10 cellular contexts compared by ENCODE assay signal in genomic region chr10:103476046-103476768, GRCh38. TPM values are rescaled to one million over a fixed set of nuclear protein-coding genes. Genes with fewer than 3 reads are reported as not detected.
DNase-seq lines count a peak whose midpoint lies in the region; ATAC-seq and TF ChIP-seq lines count a peak whose summit lies in the region.
"Had no signal": no experiment of that assay in that cellular context is flagged by ENCODE, and none has a peak within 500 bp of the region (broad histone marks: within the 10 kb centered on the region; RNA-seq: fewer than 3 reads in every experiment).

No MANE protein-coding gene starts in this region.

- H3K27me3 Mint-ChIP-seq in activated T-helper 2 cell treated with anti-CD3 and anti-CD28 coated beads, Interferon-gamma antibody, Interleukin-2, Interleukin-4, amounts not matched to agents 10 μg/mL and 5 μg/mL and 100 μg/mL, durations not matched to agents 14 hours and 24 hours and 36 hours (ENCODE audit: low read depth), result no peaks in the 10 kb centered on the region

- no peaks in the 10 kb centered on the region for H3K36me3 Mint-ChIP-seq in activated T-helper 2 cell treated with anti-CD3 and anti-CD28 coated beads, Interferon-gamma antibody, Interleukin-2, Interleukin-4, amounts not matched to agents 10 μg/mL and 5 μg/mL and 100 μg/mL, durations not matched to agents 14 hours and 24 hours and 36 hours (ENCODE audit: low read depth)

- H3K9me2 ChIP-seq in GM23248 (ENCODE audit: insufficient read depth), result no peaks in the 10 kb centered on the region

- peaks cover 23% of the 10 kb centered on the region for H3K4me1 Mint-ChIP-seq in activated T-helper 2 cell treated with anti-CD3 and anti-CD28 coated beads, Interferon-gamma antibody, Interleukin-2, Interleukin-4, amounts not matched to agents 10 μg/mL and 5 μg/mL and 100 μg/mL, durations not matched to agents 14 hours and 24 hours and 36 hours (ENCODE audit: low read depth)

- H3K9ac ChIP-seq in GM23248, result no peak overlapping the region

- no peak overlapping the region for H3K4me3 Mint-ChIP-seq in activated T-helper 2 cell treated with anti-CD3 and anti-CD28 coated beads, Interferon-gamma antibody, Interleukin-2, Interleukin-4, amounts not matched to agents 10 μg/mL and 5 μg/mL and 100 μg/mL, durations not matched to agents 14 hours and 24 hours and 36 hours (ENCODE audit: low read depth)

- H3K79me2 ChIP-seq in GM23248 (ENCODE audit: insufficient read depth), result no peaks in the 10 kb centered on the region

- H3K27me3 ChIP-seq in GM23248 (replicated peaks; ENCODE audit: insufficient read depth) (no peaks in the 10 kb centered on the region), Panc1 (ENCODE audit: control insufficient read depth, insufficient read depth, low read length) (no peaks in the 10 kb centered on the region)

- H3K36me3 ChIP-seq in GM23248 (ENCODE audit: low read depth), result no peaks in the 10 kb centered on the region
- no peaks in the 10 kb centered on the region for H3K36me3 ChIP-seq in Panc1 (ENCODE audit: control insufficient read depth, insufficient read depth, low read length)

- in situ Hi-C loops in GM23248 (cut with MboI), result no loop called here
- in situ Hi-C loops in Panc1 (cut with HindIII; ENCODE audit: low pct_unique_long_range_greater_than_20kb, low sequenced_read_pairs), result loop anchor here (10.0 kb wide), 1 partner anchor 81 kb away; the partner anchor contains the start of genes ATP5MK and PDCD11

- intact Hi-C loops in Panc1 (cut with micrococcal nuclease; ENCODE audit: unreplicated experiment), result no loop called here
- intact Hi-C loops in activated T-helper 2 cell treated with anti-CD3 and anti-CD28 coated beads, Interferon-gamma antibody, Interleukin-2, Interleukin-4, amounts not matched to agents 10 μg/mL and 5 μg/mL and 100 μg/mL, durations not matched to agents 14 hours and 24 hours and 36 hours (cut with micrococcal nuclease), result no loop called here

- H3K4me3 ChIP-seq in GM23248 (no peak overlapping the region), Panc1 (ENCODE audit: low read depth in 2 of 2, low read length in 2 of 2) (no peak overlapping the region)

- H4K20me1 ChIP-seq in GM23248 (ENCODE audit: insufficient read depth), result no peaks in the 10 kb centered on the region

- 54 to 55% methylated on average over 11 of the region's 11 CpGs for WGBS in GM23248 (ENCODE audit: low coverage in 1 of 2, low lambda C conversion rate in 2 of 2, missing lambda C conversion rate in 2 of 2), 2 experiments

- no peak overlapping the region for H2AFZ ChIP-seq in GM23248

- H3K27ac ChIP-seq in GM23248 (no peak overlapping the region), Panc1 (ENCODE audit: low read length) (no peak overlapping the region)

- H3F3A ChIP-seq in GM23248 (ENCODE audit: insufficient read depth), result no peaks in the 10 kb centered on the region

- H3K9me3 ChIP-seq in GM23248 (ENCODE audit: low read depth) (no peaks in the 10 kb centered on the region), Panc1 (ENCODE audit: control insufficient read depth, insufficient read depth, low read depth, low read length) (no peaks in the 10 kb centered on the region)

- POLR2A ChIA-PET in Panc1 (lab: Charles Lee), result interaction anchor here (0.6 kb wide), 1 partner anchor 416 kb away, joined by 3 read pairs; no protein-coding TSS in a partner anchor

- DNase-seq in EH (ENCODE audit: low read depth) (peak; percentile 23), GM23248 (peak; percentile 30), Panc1 (ENCODE audit: low read depth, low spot score) (no peak), iPS DF 19.7 (ENCODE audit: low read depth, low spot score) (peak; percentile 67), NCI-H1092 (lab: John Stamatoyannopoulos, UW) (no peak), inferior parietal cortex (ENCODE audit: extremely low spot score) (no peak), HT-29 (ENCODE audit: low spot score) (no peak)
- DNase-seq in activated T-helper 2 cell treated with anti-CD3 and anti-CD28 coated beads, Interferon-gamma antibody, Interleukin-2, Interleukin-4, amounts not matched to agents 10 μg/mL and 5 μg/mL and 100 μg/mL, durations not matched to agents 14 hours and 24 hours and 36 hours (ENCODE audit: low spot score), result no peak
- DNase-seq: caudate nucleus, left ventricle myocardium superior had no signal

- no peak overlapping the region for H3K27ac Mint-ChIP-seq in activated T-helper 2 cell treated with anti-CD3 and anti-CD28 coated beads, Interferon-gamma antibody, Interleukin-2, Interleukin-4, amounts not matched to agents 10 μg/mL and 5 μg/mL and 100 μg/mL, durations not matched to agents 14 hours and 24 hours and 36 hours

- no TSS peak for BruUV-seq in Panc1 (replicated peaks; lab: Mats Ljungman, UMichigan)

- no peak overlapping the region for H3K4me2 ChIP-seq in GM23248 (ENCODE audit: unreplicated experiment)

- no peak for TF ChIP-seq CTCF in Panc1 (IDR thresholded peaks at IDR 0.05)

- ATAC-seq in Panc1, result peak; percentile 46; the same call in 1 of the 2 replicates
- ATAC-seq: left ventricle myocardium superior had no signal

- H3K9me3 Mint-ChIP-seq in activated T-helper 2 cell treated with anti-CD3 and anti-CD28 coated beads, Interferon-gamma antibody, Interleukin-2, Interleukin-4, amounts not matched to agents 10 μg/mL and 5 μg/mL and 100 μg/mL, durations not matched to agents 14 hours and 24 hours and 36 hours, result no peaks in the 10 kb centered on the region

- CTCF ChIA-PET in Panc1 (lab: Charles Lee), result interaction anchor here (0.6 kb wide), 1 partner anchor 11 kb away, joined by 3 read pairs; no protein-coding TSS in a partner anchor

- H3K4me1 ChIP-seq in GM23248 (ENCODE audit: insufficient read depth) (peaks cover 15% of the 10 kb centered on the region), Panc1 (ENCODE audit: control insufficient read depth, insufficient read depth, low read length) (no peaks in the 10 kb centered on the region; the same call in 1 of the 2 replicates)

RNA-seq across cellular contexts. Expression of gene CALHM3, which starts 2.8 kb away (rescaled TPM):
- total RNA-seq in GM23248 (2014; rRNA removed; shearing (Covaris generic)), result not detected in 2 replicates
- polyA plus RNA-seq in GM23248 (2016; fragmentation: Nextera tagmentation; extraction: Ambion mirVana), result not detected in 2 replicates
- total RNA-seq in Panc1 (2021; ENCODE audit: unreplicated experiment), result not detected
- not detected for polyA plus RNA-seq in Panc1 (2012; ENCODE audit: insufficient read length)
- total RNA-seq in activated T-helper 2 cell treated with anti-CD3 and anti-CD28 coated beads, Interferon-gamma antibody, Interleukin-2, Interleukin-4, amounts not matched to agents 10 μg/mL and 5 μg/mL and 100 μg/mL, durations not matched to agents 14 hours and 24 hours and 36 hours, result not detected in 2 replicates
- not detected in 2 replicates for total RNA-seq in HT-29 (2014; rRNA removed; shearing (Covaris generic))
- total RNA-seq: left ventricle myocardium superior had no signal

RNA-seq across cellular contexts. Expression of gene NEURL1, which starts 17.3 kb away (rescaled TPM):
- 0.63 and 1.1 TPM in 2 replicates for total RNA-seq in GM23248 (2014; rRNA removed; shearing (Covaris generic))
- polyA plus RNA-seq in GM23248 (2016; fragmentation: Nextera tagmentation; extraction: Ambion mirVana), result 1.5 TPM in 2 replicates
- 0.10 TPM for total RNA-seq in Panc1 (2021; ENCODE audit: unreplicated experiment)
- polyA plus RNA-seq in Panc1 (2012; ENCODE audit: insufficient read length), result 0.84 TPM
- total RNA-seq in activated T-helper 2 cell treated with anti-CD3 and anti-CD28 coated beads, Interferon-gamma antibody, Interleukin-2, Interleukin-4, amounts not matched to agents 10 μg/mL and 5 μg/mL and 100 μg/mL, durations not matched to agents 14 hours and 24 hours and 36 hours, result 1.7 and 2.2 TPM in 2 replicates
- 5.4 and 7.2 TPM in 2 replicates for total RNA-seq in HT-29 (2014; rRNA removed; shearing (Covaris generic))
- total RNA-seq: left ventricle myocardium superior had no signal

RNA-seq across cellular contexts. Expression of gene CALHM1, which starts 17.5 kb away (rescaled TPM):
- not detected in 2 replicates for total RNA-seq in GM23248 (2014; rRNA removed; shearing (Covaris generic))
- polyA plus RNA-seq in GM23248 (2016; fragmentation: Nextera tagmentation; extraction: Ambion mirVana), result 0.08 TPM in 1 of 2 replicates, not detected in the other
- total RNA-seq in Panc1 (2021; ENCODE audit: unreplicated experiment), result not detected
- not detected for polyA plus RNA-seq in Panc1 (2012; ENCODE audit: insufficient read length)
- total RNA-seq in activated T-helper 2 cell treated with anti-CD3 and anti-CD28 coated beads, Interferon-gamma antibody, Interleukin-2, Interleukin-4, amounts not matched to agents 10 μg/mL and 5 μg/mL and 100 μg/mL, durations not matched to agents 14 hours and 24 hours and 36 hours, result 0.09 TPM in 1 of 2 replicates, not detected in the other
- total RNA-seq in HT-29 (2014; rRNA removed; shearing (Covaris generic)), result not detected in 2 replicates
- total RNA-seq: left ventricle myocardium superior had no signal

RNA-seq across cellular contexts. Expression of gene CALHM2, which starts 24.0 kb away (rescaled TPM):
- total RNA-seq in GM23248 (2014; rRNA removed; shearing (Covaris generic)), result 62.6 and 74.3 TPM in 2 replicates
- 78.6 and 80.0 TPM in 2 replicates for polyA plus RNA-seq in GM23248 (2016; fragmentation: Nextera tagmentation; extraction: Ambion mirVana)
- total RNA-seq in Panc1 (2021; ENCODE audit: unreplicated experiment), result 5.9 TPM
- polyA plus RNA-seq in Panc1 (2012; ENCODE audit: insufficient read length), result 9.9 TPM
- total RNA-seq in activated T-helper 2 cell treated with anti-CD3 and anti-CD28 coated beads, Interferon-gamma antibody, Interleukin-2, Interleukin-4, amounts not matched to agents 10 μg/mL and 5 μg/mL and 100 μg/mL, durations not matched to agents 14 hours and 24 hours and 36 hours, result 20.3 and 21.1 TPM in 2 replicates
- 3.0 and 3.3 TPM in 2 replicates for total RNA-seq in HT-29 (2014; rRNA removed; shearing (Covaris generic))

Comparison
In these comparisons a context has a peak if more than half of its experiments do, and no peak if none do; other contexts are left out.
1. DNase-seq: peak in EH (single experiment), GM23248 (single experiment) and iPS DF 19.7 (single experiment); none in Panc1 (single experiment), activated T-helper 2 cell treated with anti-CD3 and anti-CD28 coated beads, Interferon-gamma antibody, Interleukin-2, Interleukin-4, amounts not matched to agents 10 μg/mL and 5 μg/mL and 100 μg/mL, durations not matched to agents 14 hours and 24 hours and 36 hours (single experiment), NCI-H1092 (single experiment), inferior parietal cortex (single experiment) and HT-29 (single experiment).